In genomic region chr1:15674760-15675159, GRCh38 we compare ENCODE assay signal across 18 cellular contexts. TPM values are rescaled to one million over a fixed set of nuclear protein-coding genes. Genes with fewer than 3 reads are reported as not detected.
DNase-seq lines count a peak whose midpoint lies in the region; ATAC-seq and TF ChIP-seq lines count a peak whose summit lies in the region.
"Had no signal": no experiment of that assay in that cellular context is flagged by ENCODE, and none has a peak within 500 bp of the region (broad histone marks: within the 10 kb centered on the region; RNA-seq: fewer than 3 reads in every experiment).

No MANE protein-coding gene starts in this region.

- TF ChIP-seq CTCF in CD14-positive monocyte (IDR thresholded peaks at IDR 0.05) (no peak), endodermal cell (conservative IDR thresholded peaks at IDR 0.05) (no peak)

- H3K27me3 Mint-ChIP-seq in CD14-positive monocyte (ENCODE audit: low read depth in 3 of 3) (peaks cover 0 to 2% (median 1%) of the 10 kb centered on the region in 3 donors), endodermal cell (ENCODE audit: insufficient read depth) (no peaks in the 10 kb centered on the region)
- peaks cover under 1% of the 10 kb centered on the region for H3K27me3 Mint-ChIP-seq in activated naive CD4-positive, alpha-beta T cell treated with anti-CD3 and anti-CD28 coated beads, Interleukin-2, amount 10 ng/mL, durations not matched to agents 7 days and 5 days
- H3K27me3 Mint-ChIP-seq: CD8-positive, alpha-beta memory T cell had no signal

- CTCF ChIA-PET in activated naive CD4-positive, alpha-beta T cell treated with anti-CD3 and anti-CD28 coated beads, Interleukin-2, amount 10 ng/mL, durations not matched to agents 7 days and 5 days (lab: Charles Lee) = no interaction called here

- no peak overlapping the region for H3K27ac ChIP-seq in endodermal cell (ENCODE audit: low read depth, low read length)

- intact Hi-C loops in CD14-positive monocyte (cut with micrococcal nuclease) = no loop called here

- H3K4me3 ChIP-seq in endodermal cell (ENCODE audit: low read length) = no peak overlapping the region

- in situ Hi-C loops in KBM-7 (cut with MboI; ENCODE audit: low pct_unique_long_range_greater_than_20kb, low sequenced_read_pairs) = no loop called here

- H3K9me3 Mint-ChIP-seq in CD14-positive monocyte (peaks cover 0 to 6% (median 0%) of the 10 kb centered on the region in 7 donors), endodermal cell (peaks cover 28% of the 10 kb centered on the region)
- H3K9me3 Mint-ChIP-seq in activated naive CD4-positive, alpha-beta T cell treated with anti-CD3 and anti-CD28 coated beads, Interleukin-2, amount 10 ng/mL, durations not matched to agents 7 days and 5 days = no peaks in the 10 kb centered on the region
- H3K9me3 Mint-ChIP-seq: CD8-positive, alpha-beta memory T cell had no signal

- DNase-seq in CD14-positive monocyte (ENCODE audit: low spot score) = no peak
- peak; percentile 80 for DNase-seq in KBM-7
- peak; percentile 65 for DNase-seq in SKM-1 treated with dmso at 0.1 percent for 144 hours (lab: John Stamatoyannopoulos, UW; ENCODE audit: unreplicated experiment)
- DNase-seq in endodermal cell = peak; percentile 6
- DNase-seq in pons (ENCODE audit: low spot score) = no peak
- no peak for DNase-seq in central memory CD4-positive, alpha-beta T cell
- no peak for DNase-seq in activated naive CD4-positive, alpha-beta T cell treated with anti-CD3 and anti-CD28 coated beads, Interleukin-2, amount 10 ng/mL, durations not matched to agents 7 days and 5 days
- DNase-seq: ACHN; CD8-positive, alpha-beta memory T cell; HFFc6; NCI-H1092; NCI-H1694; NCI-H2107; NCI-H226; NCI-H526; SIG-M5; SW 1271 had no signal

- H3K36me3 Mint-ChIP-seq in CD14-positive monocyte (no peaks in the 10 kb centered on the region), endodermal cell (ENCODE audit: low read depth) (peaks cover 4% of the 10 kb centered on the region)
- no peaks in the 10 kb centered on the region for H3K36me3 Mint-ChIP-seq in activated naive CD4-positive, alpha-beta T cell treated with anti-CD3 and anti-CD28 coated beads, Interleukin-2, amount 10 ng/mL, durations not matched to agents 7 days and 5 days
- H3K36me3 Mint-ChIP-seq: CD8-positive, alpha-beta memory T cell had no signal

- ATAC-seq in GM18519 (IDR thresholded peaks at IDR 0.05; ENCODE audit: low FRiP score, unreplicated experiment) = no peak

- H3K27ac Mint-ChIP-seq in CD14-positive monocyte (peak overlapping the region in 6 of 7 donors; percentile 35 to 90 (median 64)), endodermal cell (no peak overlapping the region)
- H3K27ac Mint-ChIP-seq in activated naive CD4-positive, alpha-beta T cell treated with anti-CD3 and anti-CD28 coated beads, Interleukin-2, amount 10 ng/mL, durations not matched to agents 7 days and 5 days = no peak overlapping the region
- H3K27ac Mint-ChIP-seq: CD8-positive, alpha-beta memory T cell; HFFc6 had no signal

- no peaks in the 10 kb centered on the region for H3K36me3 ChIP-seq in endodermal cell (ENCODE audit: control insufficient read depth, insufficient read depth, low read length)

- H3K4me1 Mint-ChIP-seq in CD14-positive monocyte = peaks cover 26% of the 10 kb centered on the region
- no peaks in the 10 kb centered on the region for H3K4me1 Mint-ChIP-seq in endodermal cell
- H3K4me1 Mint-ChIP-seq in activated naive CD4-positive, alpha-beta T cell treated with anti-CD3 and anti-CD28 coated beads, Interleukin-2, amount 10 ng/mL, durations not matched to agents 7 days and 5 days = peaks cover 4% of the 10 kb centered on the region
- H3K4me1 Mint-ChIP-seq: CD8-positive, alpha-beta memory T cell had no signal

- H3K4me1 ChIP-seq in endodermal cell (ENCODE audit: control insufficient read depth, insufficient read depth, low read length) = peaks cover 5% of the 10 kb centered on the region

- peaks cover 40% of the 10 kb centered on the region for H3K9me3 ChIP-seq in endodermal cell (ENCODE audit: control insufficient read depth, low read length)

- H3K4me3 Mint-ChIP-seq in CD14-positive monocyte (no peak overlapping the region), endodermal cell (no peak overlapping the region)
- no peak overlapping the region for H3K4me3 Mint-ChIP-seq in activated naive CD4-positive, alpha-beta T cell treated with anti-CD3 and anti-CD28 coated beads, Interleukin-2, amount 10 ng/mL, durations not matched to agents 7 days and 5 days
- H3K4me3 Mint-ChIP-seq: CD8-positive, alpha-beta memory T cell; HFFc6 had no signal

- no peak overlapping the region for H3K9ac ChIP-seq in endodermal cell (ENCODE audit: extremely low read depth, low read length, poor library complexity, severe bottlenecking)

- H3K27me3 ChIP-seq in endodermal cell (ENCODE audit: control insufficient read depth, insufficient read depth, low read length, poor library complexity, severe bottlenecking) = no peaks in the 10 kb centered on the region

- 78 to 93% methylated on average over 3 to 5 of the region's 5 CpGs for WGBS in endodermal cell (ENCODE audit: insufficient coverage in 1 of 2, insufficient read length in 1 of 2), 2 experiments

RNA-seq across cellular contexts. Expression of gene PLEKHM2, which starts 9.4 kb away (rescaled TPM):
- 1 to 10 TPM; 4.0 to 5.8 TPM for polyA plus RNA-seq in CD14-positive monocyte
- total RNA-seq in endodermal cell = 10 to 100 TPM; 46.9 to 50.4 TPM
- polyA plus RNA-seq in endodermal cell (2013, experiment 1 of 2) = 41.0 TPM
- polyA plus RNA-seq in endodermal cell (2013, experiment 2 of 2) = 37.9 TPM

RNA-seq across cellular contexts. Expression of gene DDI2, which starts 57.5 kb away (rescaled TPM):
- polyA plus RNA-seq in CD14-positive monocyte = 1 to 10 TPM; 2.5 to 3.2 TPM
- 10 to 100 TPM; 36.0 to 37.6 TPM for total RNA-seq in endodermal cell
- 10.6 TPM for polyA plus RNA-seq in endodermal cell (2013, experiment 1 of 2)
- 11.3 TPM for polyA plus RNA-seq in endodermal cell (2013, experiment 2 of 2)

Comparison
In these comparisons a context has a peak if more than half of its experiments do, and no peak if none do; other contexts are left out.
1. DNase-seq: peak in KBM-7 (single experiment), SKM-1 treated with dmso at 0.1 percent for 144 hours (single experiment) and endodermal cell (single experiment); none in CD14-positive monocyte (single experiment), pons (single experiment), central memory CD4-positive, alpha-beta T cell (single experiment) and activated naive CD4-positive, alpha-beta T cell treated with anti-CD3 and anti-CD28 coated beads, Interleukin-2, amount 10 ng/mL, durations not matched to agents 7 days and 5 days (single experiment).
2. H3K27ac Mint-ChIP-seq: peak in CD14-positive monocyte (6 of 7); none in endodermal cell (single experiment) and activated naive CD4-positive, alpha-beta T cell treated with anti-CD3 and anti-CD28 coated beads, Interleukin-2, amount 10 ng/mL, durations not matched to agents 7 days and 5 days (single experiment).